ENCODE assay signal across 12 cellular contexts in the genomic region with DNA sequence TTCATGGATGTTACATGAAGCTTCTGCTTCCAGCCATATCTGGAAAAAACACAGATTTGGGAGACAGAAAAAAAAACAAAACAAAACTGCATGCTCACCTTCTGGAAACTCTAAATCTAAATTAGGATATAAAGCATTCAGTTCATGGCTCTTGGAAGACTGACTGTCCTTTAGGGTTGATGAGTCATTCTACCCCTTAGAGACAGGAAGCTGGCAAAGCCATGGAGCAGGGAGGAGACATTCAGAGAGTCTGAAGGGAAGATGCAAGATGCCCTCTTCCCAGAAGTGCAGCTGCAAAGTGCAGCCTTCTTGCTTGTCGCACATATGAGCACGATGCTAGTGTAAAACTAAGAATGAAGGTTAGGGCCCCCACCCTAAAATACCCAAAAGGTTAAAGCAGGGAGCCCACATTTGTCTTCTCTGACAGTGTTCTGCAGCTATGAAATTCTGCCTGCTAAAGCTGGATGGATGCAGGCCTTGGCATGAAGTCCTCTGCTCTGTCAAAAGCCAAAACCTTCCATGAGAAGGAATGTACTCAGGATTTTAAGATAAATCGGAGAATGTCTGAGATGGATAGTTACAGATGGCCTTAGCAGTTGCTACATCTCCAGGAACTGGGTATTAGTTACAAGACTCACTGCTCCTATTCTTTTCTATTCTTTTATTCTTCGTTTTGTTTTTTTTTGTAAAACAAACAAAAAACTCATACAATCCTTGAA.
DNase-seq lines count a peak whose midpoint lies in the region; ATAC-seq, FAIRE-seq and TF ChIP-seq lines count a peak whose summit lies in the region.
"Had no signal": no experiment of that assay in that cellular context is flagged by ENCODE, and none has a peak within 500 bp of the region (broad histone marks: within the 10 kb centered on the region; RNA-seq: fewer than 3 reads in every experiment).

No MANE protein-coding gene starts in this region.

- FAIRE-seq in H54 (lab: Jason Lieb, UNC), result no peak

- no peaks in the 10 kb centered on the region for H3K9me3 ChIP-seq in SJSA1 (replicated peaks)

- DNase-seq in H54 (ENCODE audit: insufficient read length, low spot score), result peak; percentile 58
- DNase-seq in SJSA1 (ENCODE audit: low read depth in 1 of 2, low spot score in 2 of 2), result peak; percentile 68 to 70
- DNase-seq in fibroblast of the aortic adventitia (ENCODE audit: low read depth), result peak; percentile 79
- DNase-seq in skeletal muscle cell (ENCODE audit: low read depth), result peak; percentile 15
- DNase-seq in retina, result no peak
- DNase-seq in NCI-H345 (lab: John Stamatoyannopoulos, UW), result no peak
- no peak for DNase-seq in NCI-H2029 (lab: John Stamatoyannopoulos, UW)
- DNase-seq: activated T-cell treated with anti-CD3 and anti-CD28 coated beads, Interleukin-2, amount 50 U/mL, for 48 hours; hippocampal formation; naive B cell; OCI-M1 had no signal

- no peak for TF ChIP-seq CTCF in fibroblast of the aortic adventitia (IDR thresholded peaks at IDR 0.05; ENCODE audit: insufficient read depth, low read length)

- H3K36me3 ChIP-seq in SJSA1, result no peaks in the 10 kb centered on the region

- H3K4me3 ChIP-seq in SJSA1, result no peak overlapping the region
- no peak overlapping the region for H3K4me3 ChIP-seq in fibroblast of the aortic adventitia (ENCODE audit: low read depth, low read length)
- no peak overlapping the region for H3K4me3 ChIP-seq in skeletal muscle cell (ENCODE audit: low read depth, low read length)

- ATAC-seq in GM18511 (IDR thresholded peaks at IDR 0.05; ENCODE audit: unreplicated experiment), result no peak

- TF ChIP-seq POLR2A in H54 (IDR thresholded peaks at IDR 0.05; ENCODE audit: low read depth, low read length), result no peak

- H3K27me3 ChIP-seq in SJSA1 (replicated peaks), result no peaks in the 10 kb centered on the region

- peaks cover 44% of the 10 kb centered on the region for H3K4me1 ChIP-seq in SJSA1 (replicated peaks)

- peak overlapping the region; percentile 86 for H3K27ac ChIP-seq in SJSA1

Comparison
In these comparisons a context has a peak if more than half of its experiments do, and no peak if none do; other contexts are left out.
1. DNase-seq: peak in H54 (single experiment), SJSA1 (2 of 2), fibroblast of the aortic adventitia (single experiment) and skeletal muscle cell (single experiment); none in retina (single experiment), NCI-H345 (single experiment) and NCI-H2029 (single experiment).